Comparison of ENCODE assay signal across 20 cellular contexts in the genomic region with DNA sequence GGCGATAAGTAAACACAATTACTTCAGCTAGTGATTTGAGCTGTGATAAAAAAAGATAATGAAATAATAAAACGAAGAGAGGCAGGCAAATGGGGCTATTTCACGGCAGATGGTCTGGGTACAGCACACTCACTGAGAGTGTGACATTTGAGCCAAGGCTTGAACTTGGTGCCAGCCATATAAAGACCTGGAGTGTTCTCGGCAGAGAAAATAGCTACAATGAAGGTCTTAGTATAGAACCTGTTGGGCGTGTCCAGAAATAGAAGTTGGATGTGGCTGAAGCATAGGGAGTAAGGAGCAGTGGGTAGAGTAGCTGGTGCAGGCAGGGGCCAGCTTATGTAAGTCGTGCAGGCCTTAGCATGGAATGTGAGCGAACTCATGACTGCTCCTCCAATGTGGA.
DNase-seq lines count a peak whose midpoint lies in the region; ATAC-seq and TF ChIP-seq lines count a peak whose summit lies in the region.
"Had no signal": no experiment of that assay in that cellular context is flagged by ENCODE, and none has a peak within 500 bp of the region (broad histone marks: within the 10 kb centered on the region; RNA-seq: fewer than 3 reads in every experiment).

No MANE protein-coding gene starts in this region.

- H3K4me1 ChIP-seq in SK-N-SH (ENCODE audit: control insufficient read depth in 1 of 2, insufficient read depth in 2 of 2, low read depth in 1 of 2, low read length in 1 of 2): peaks cover 0 to 4% of the 10 kb centered on the region in 2 experiments; a peak in 2 of 4 replicates
- H3K4me1 ChIP-seq: HAP-1 had no signal

- no peaks in the 10 kb centered on the region for H3F3A ChIP-seq in SK-N-SH (replicated peaks; ENCODE audit: insufficient read depth)

- no peaks in the 10 kb centered on the region for H4K20me1 ChIP-seq in SK-N-SH (ENCODE audit: insufficient read depth)

- no peak overlapping the region for H3K27ac ChIP-seq in SK-N-SH (ENCODE audit: low read depth in 2 of 2, low read length in 1 of 2)
- H3K27ac ChIP-seq: 22Rv1, BLaER1, C4-2B had no signal

- H3K9me2 ChIP-seq in SK-N-SH: no peaks in the 10 kb centered on the region

- 55% methylated on average over 7 of the region's 7 CpGs for WGBS in SK-N-SH (ENCODE audit: low lambda C conversion rate)

- no peaks in the 10 kb centered on the region for H3K79me2 ChIP-seq in SK-N-SH (ENCODE audit: insufficient read depth)

- H3K36me3 ChIP-seq in SK-N-SH (replicated peaks in 1 of 2; ENCODE audit: control insufficient read depth in 1 of 2, insufficient read depth in 2 of 2, low read length in 1 of 2): no peaks in the 10 kb centered on the region
- H3K36me3 ChIP-seq: HAP-1 had no signal

- no peak overlapping the region for H3K4me3 ChIP-seq in SK-N-SH (ENCODE audit: low read depth in 2 of 2, low read length in 1 of 2)
- H3K4me3 ChIP-seq: BLaER1, HAP-1 had no signal

- no peak overlapping the region for H3K9ac ChIP-seq in SK-N-SH
- H3K9ac ChIP-seq: BLaER1 had no signal

- no peak overlapping the region for H3K4me2 ChIP-seq in SK-N-SH
- H3K4me2 ChIP-seq: BLaER1 had no signal

- DNase-seq in SK-N-SH: no peak
- peak; percentile 5 for DNase-seq in NCI-H69 (lab: John Stamatoyannopoulos, UW)
- DNase-seq in cerebellum (ENCODE audit: low spot score): peak; percentile 72
- DNase-seq in DMS153 treated with DMSO at 0.1 percent for 48 hours (lab: John Stamatoyannopoulos, UW; ENCODE audit: unreplicated experiment): no peak
- no peak for DNase-seq in left lobe of liver (ENCODE audit: low spot score)
- DNase-seq: Caco-2; CD4-positive, CD25-positive, alpha-beta regulatory T cell; CD8-positive, alpha-beta T cell; DMS153; DMS79; EL; GF-D8; GOT3; HFFc6 had no signal

- H2AFZ ChIP-seq in SK-N-SH (ENCODE audit: low read depth): no peak overlapping the region

- H3K27me3 ChIP-seq in SK-N-SH (ENCODE audit: insufficient read depth): no peaks in the 10 kb centered on the region
- H3K27me3 ChIP-seq: BLaER1 had no signal

- no peak for TF ChIP-seq CTCF in SK-N-SH (IDR thresholded peaks at IDR 0.05)

- TF ChIP-seq EP300 in SK-N-SH (IDR thresholded peaks at IDR 0.05; ENCODE audit: borderline replicate concordance in 1 of 2, low read depth in 1 of 2, low read length in 1 of 2): no peak

- CTCF ChIA-PET in SK-N-SH (lab: Yijun Ruan, JAX): interaction anchor here (1.3 kb wide), 1 partner anchor 50 kb away, joined by 3 read pairs; no protein-coding TSS in a partner anchor

- TF ChIP-seq RAD21 in SK-N-SH (IDR thresholded peaks at IDR 0.05; ENCODE audit: low read length): no peak

- H3K9me3 ChIP-seq in SK-N-SH: no peaks in the 10 kb centered on the region
- H3K9me3 ChIP-seq: BLaER1, Caco-2, HAP-1 had no signal

- POLR2A ChIA-PET in SK-N-SH (lab: Yijun Ruan, JAX): no interaction called here

- no peak for ATAC-seq in SK-N-SH treated with all-trans-retinoic acid at 6 μM for 48 hours
- ATAC-seq in left lobe of liver: no peak
- ATAC-seq in GM21423 (IDR thresholded peaks at IDR 0.05; ENCODE audit: unreplicated experiment): no peak
- ATAC-seq: CD8-positive, alpha-beta T cell had no signal

TF ChIP-seq in SK-N-SH, 30 proteins besides CTCF, POLR2A, EP300 and RAD21:
- TF ChIP-seq, protein P1, sequence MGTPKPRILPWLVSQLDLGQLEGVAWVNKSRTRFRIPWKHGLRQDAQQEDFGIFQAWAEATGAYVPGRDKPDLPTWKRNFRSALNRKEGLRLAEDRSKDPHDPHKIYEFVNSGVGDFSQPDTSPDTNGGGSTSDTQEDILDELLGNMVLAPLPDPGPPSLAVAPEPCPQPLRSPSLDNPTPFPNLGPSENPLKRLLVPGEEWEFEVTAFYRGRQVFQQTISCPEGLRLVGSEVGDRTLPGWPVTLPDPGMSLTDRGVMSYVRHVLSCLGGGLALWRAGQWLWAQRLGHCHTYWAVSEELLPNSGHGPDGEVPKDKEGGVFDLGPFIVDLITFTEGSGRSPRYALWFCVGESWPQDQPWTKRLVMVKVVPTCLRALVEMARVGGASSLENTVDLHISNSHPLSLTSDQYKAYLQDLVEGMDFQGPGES (IDR thresholded peaks at IDR 0.05; ENCODE audit: low read depth, low read length): no peak
- peak; percentile 53 for TF ChIP-seq GATA2 (CRISPR knock-in tag; IDR thresholded peaks at IDR 0.05)
- no peak for TF ChIP-seq FOXJ3 (CRISPR knock-in tag; IDR thresholded peaks at IDR 0.05)
- no peak for TF ChIP-seq MEF2A (IDR thresholded peaks at IDR 0.05; ENCODE audit: borderline replicate concordance, low read depth)
- no peak for TF ChIP-seq TCF12 (IDR thresholded peaks at IDR 0.05)

TF ChIP-seq in SK-N-SH treated with all-trans-retinoic acid at 6 μM for 48 hours, 23 proteins besides CTCF, POLR2A, EP300 and RAD21 (continues in another document):
- TF ChIP-seq TOX (CRISPR knock-in tag; IDR thresholded peaks at IDR 0.05; ENCODE audit: borderline replicate concordance) (no peak), OSR1 (CRISPR knock-in tag; IDR thresholded peaks at IDR 0.05) (no peak), ARNTL (CRISPR knock-in tag; IDR thresholded peaks at IDR 0.05; ENCODE audit: borderline replicate concordance, low read depth) (no peak), RARB (CRISPR knock-in tag; IDR thresholded peaks at IDR 0.05) (no peak), ESRRG (CRISPR knock-in tag; IDR thresholded peaks at IDR 0.05) (no peak), TCF4 (CRISPR knock-in tag; IDR thresholded peaks at IDR 0.05; ENCODE audit: borderline replicate concordance) (no peak), ZC3H10 (CRISPR knock-in tag; IDR thresholded peaks at IDR 0.05) (no peak), BACH2 (CRISPR knock-in tag; IDR thresholded peaks at IDR 0.05; ENCODE audit: borderline replicate concordance) (no peak), ZNF565 (CRISPR knock-in tag; conservative IDR thresholded peaks at IDR 0.05; ENCODE audit: low read depth) (no peak), ZNF8 (CRISPR knock-in tag; IDR thresholded peaks at IDR 0.05) (no peak), ISL1 (CRISPR knock-in tag; IDR thresholded peaks at IDR 0.05) (no peak), ZFP30 (CRISPR knock-in tag; IDR thresholded peaks at IDR 0.05) (no peak), SNAI2 (CRISPR knock-in tag; IDR thresholded peaks at IDR 0.05) (no peak)
- TF ChIP-seq, protein P2, sequence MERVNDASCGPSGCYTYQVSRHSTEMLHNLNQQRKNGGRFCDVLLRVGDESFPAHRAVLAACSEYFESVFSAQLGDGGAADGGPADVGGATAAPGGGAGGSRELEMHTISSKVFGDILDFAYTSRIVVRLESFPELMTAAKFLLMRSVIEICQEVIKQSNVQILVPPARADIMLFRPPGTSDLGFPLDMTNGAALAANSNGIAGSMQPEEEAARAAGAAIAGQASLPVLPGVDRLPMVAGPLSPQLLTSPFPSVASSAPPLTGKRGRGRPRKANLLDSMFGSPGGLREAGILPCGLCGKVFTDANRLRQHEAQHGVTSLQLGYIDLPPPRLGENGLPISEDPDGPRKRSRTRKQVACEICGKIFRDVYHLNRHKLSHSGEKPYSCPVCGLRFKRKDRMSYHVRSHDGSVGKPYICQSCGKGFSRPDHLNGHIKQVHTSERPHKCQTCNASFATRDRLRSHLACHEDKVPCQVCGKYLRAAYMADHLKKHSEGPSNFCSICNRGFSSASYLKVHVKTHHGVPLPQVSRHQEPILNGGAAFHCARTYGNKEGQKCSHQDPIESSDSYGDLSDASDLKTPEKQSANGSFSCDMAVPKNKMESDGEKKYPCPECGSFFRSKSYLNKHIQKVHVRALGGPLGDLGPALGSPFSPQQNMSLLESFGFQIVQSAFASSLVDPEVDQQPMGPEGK (CRISPR knock-in tag; IDR thresholded peaks at IDR 0.05; ENCODE audit: borderline replicate concordance): no peak
- TF ChIP-seq, protein P3, sequence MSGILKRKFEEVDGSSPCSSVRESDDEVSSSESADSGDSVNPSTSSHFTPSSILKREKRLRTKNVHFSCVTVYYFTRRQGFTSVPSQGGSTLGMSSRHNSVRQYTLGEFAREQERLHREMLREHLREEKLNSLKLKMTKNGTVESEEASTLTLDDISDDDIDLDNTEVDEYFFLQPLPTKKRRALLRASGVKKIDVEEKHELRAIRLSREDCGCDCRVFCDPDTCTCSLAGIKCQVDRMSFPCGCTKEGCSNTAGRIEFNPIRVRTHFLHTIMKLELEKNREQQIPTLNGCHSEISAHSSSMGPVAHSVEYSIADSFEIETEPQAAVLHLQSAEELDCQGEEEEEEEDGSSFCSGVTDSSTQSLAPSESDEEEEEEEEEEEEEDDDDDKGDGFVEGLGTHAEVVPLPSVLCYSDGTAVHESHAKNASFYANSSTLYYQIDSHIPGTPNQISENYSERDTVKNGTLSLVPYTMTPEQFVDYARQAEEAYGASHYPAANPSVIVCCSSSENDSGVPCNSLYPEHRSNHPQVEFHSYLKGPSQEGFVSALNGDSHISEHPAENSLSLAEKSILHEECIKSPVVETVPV (CRISPR knock-in tag; IDR thresholded peaks at IDR 0.05): no peak
- TF ChIP-seq, protein P4, sequence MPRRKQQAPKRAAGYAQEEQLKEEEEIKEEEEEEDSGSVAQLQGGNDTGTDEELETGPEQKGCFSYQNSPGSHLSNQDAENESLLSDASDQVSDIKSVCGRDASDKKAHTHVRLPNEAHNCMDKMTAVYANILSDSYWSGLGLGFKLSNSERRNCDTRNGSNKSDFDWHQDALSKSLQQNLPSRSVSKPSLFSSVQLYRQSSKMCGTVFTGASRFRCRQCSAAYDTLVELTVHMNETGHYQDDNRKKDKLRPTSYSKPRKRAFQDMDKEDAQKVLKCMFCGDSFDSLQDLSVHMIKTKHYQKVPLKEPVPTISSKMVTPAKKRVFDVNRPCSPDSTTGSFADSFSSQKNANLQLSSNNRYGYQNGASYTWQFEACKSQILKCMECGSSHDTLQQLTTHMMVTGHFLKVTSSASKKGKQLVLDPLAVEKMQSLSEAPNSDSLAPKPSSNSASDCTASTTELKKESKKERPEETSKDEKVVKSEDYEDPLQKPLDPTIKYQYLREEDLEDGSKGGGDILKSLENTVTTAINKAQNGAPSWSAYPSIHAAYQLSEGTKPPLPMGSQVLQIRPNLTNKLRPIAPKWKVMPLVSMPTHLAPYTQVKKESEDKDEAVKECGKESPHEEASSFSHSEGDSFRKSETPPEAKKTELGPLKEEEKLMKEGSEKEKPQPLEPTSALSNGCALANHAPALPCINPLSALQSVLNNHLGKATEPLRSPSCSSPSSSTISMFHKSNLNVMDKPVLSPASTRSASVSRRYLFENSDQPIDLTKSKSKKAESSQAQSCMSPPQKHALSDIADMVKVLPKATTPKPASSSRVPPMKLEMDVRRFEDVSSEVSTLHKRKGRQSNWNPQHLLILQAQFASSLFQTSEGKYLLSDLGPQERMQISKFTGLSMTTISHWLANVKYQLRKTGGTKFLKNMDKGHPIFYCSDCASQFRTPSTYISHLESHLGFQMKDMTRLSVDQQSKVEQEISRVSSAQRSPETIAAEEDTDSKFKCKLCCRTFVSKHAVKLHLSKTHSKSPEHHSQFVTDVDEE (CRISPR knock-in tag; IDR thresholded peaks at IDR 0.05): no peak

Comparison
In these comparisons a context has a peak if more than half of its experiments do, and no peak if none do; other contexts are left out.
1. DNase-seq: peak in NCI-H69 (single experiment) and cerebellum (single experiment); none in SK-N-SH (single experiment), DMS153 treated with DMSO at 0.1 percent for 48 hours (single experiment) and left lobe of liver (single experiment).